ENCODE assay signal across 22 cellular contexts in the genomic region with DNA sequence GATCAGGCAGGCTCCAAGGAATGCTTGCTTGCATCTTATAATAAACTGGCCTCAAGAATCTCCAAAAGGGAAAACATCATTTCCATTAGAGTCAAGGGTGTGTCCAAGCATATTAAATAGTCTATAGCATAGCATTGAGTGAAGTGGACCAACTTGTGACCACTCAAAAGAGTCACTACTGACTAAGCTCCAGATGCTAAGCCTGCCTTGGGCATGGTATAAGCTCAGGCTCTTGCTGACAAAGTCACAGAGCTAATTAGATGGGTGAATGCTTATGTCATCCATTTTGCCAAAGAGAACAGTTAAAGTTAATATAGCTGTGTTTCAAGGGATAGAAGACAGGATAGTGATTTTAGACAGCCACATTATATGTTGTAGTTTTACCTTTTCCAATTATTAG.
"Had no signal": no experiment of that assay in that cellular context is flagged by ENCODE, and none has a peak within 500 bp of the region (broad histone marks: within the 10 kb centered on the region; RNA-seq: fewer than 3 reads in every experiment).

No MANE protein-coding gene starts in this region.

- ATAC-seq: left ventricle myocardium superior had no signal

- H3K9me3 ChIP-seq: prostate gland, testis, vagina had no signal

- H3K27ac ChIP-seq: prostate gland, testis, vagina had no signal

- H3K36me3 Mint-ChIP-seq: activated CD4-positive, alpha-beta memory T cell treated with anti-CD3 and anti-CD28 coated beads for 36 hours; activated naive CD8-positive, alpha-beta T cell treated with anti-CD3 and anti-CD28 coated beads, Interleukin-2, amount 10 ng/mL, durations not matched to agents 7 days and 5 days; natural killer cell treated with Interleukin-12 subunit alpha and Interleukin-12 subunit beta and Interleukin-15 and Interleukin-18, amount 100 ng/mL, for 72 hours had no signal

- H3K36me3 ChIP-seq: prostate gland, vagina had no signal

- FAIRE-seq: frontal cortex had no signal

- H3K9me3 Mint-ChIP-seq: activated B cell treated with CpG ODN at 0.5 μM for 24 hours; activated CD4-positive, alpha-beta memory T cell treated with anti-CD3 and anti-CD28 coated beads for 36 hours; activated naive CD4-positive, alpha-beta T cell treated with anti-CD3 and anti-CD28 coated beads for 36 hours; activated naive CD8-positive, alpha-beta T cell treated with anti-CD3 and anti-CD28 coated beads, Interleukin-2, amount 10 ng/mL, durations not matched to agents 7 days and 5 days; endodermal cell had no signal

- H3K27ac Mint-ChIP-seq: activated B cell treated with CpG ODN at 0.5 μM for 24 hours; activated CD4-positive, alpha-beta memory T cell treated with anti-CD3 and anti-CD28 coated beads for 36 hours; activated naive CD4-positive, alpha-beta T cell treated with anti-CD3 and anti-CD28 coated beads for 36 hours; activated naive CD8-positive, alpha-beta T cell treated with anti-CD3 and anti-CD28 coated beads, Interleukin-2, amount 10 ng/mL, durations not matched to agents 7 days and 5 days; endodermal cell; natural killer cell treated with Interleukin-12 subunit alpha and Interleukin-12 subunit beta and Interleukin-15 and Interleukin-18, amount 100 ng/mL, for 72 hours had no signal

- DNase-seq: activated B cell treated with CpG ODN at 0.5 μM for 24 hours; activated CD4-positive, alpha-beta memory T cell treated with anti-CD3 and anti-CD28 coated beads for 36 hours; activated CD4-positive, alpha-beta T cell treated with anti-CD3 and anti-CD28 coated beads for 4 hours; activated effector memory CD4-positive, alpha-beta T cell treated with Interleukin-2 at 50 U/mL for 16 hours; activated naive CD4-positive, alpha-beta T cell treated with anti-CD3 and anti-CD28 coated beads for 36 hours; activated naive CD8-positive, alpha-beta T cell treated with anti-CD3 and anti-CD28 coated beads, Interleukin-2, amount 10 ng/mL, durations not matched to agents 7 days and 5 days; activated T-cell treated with anti-CD3 and anti-CD28 coated beads, Interleukin-2, amount 50 U/mL, for 48 hours; amniotic stem cell; cerebellar nuclear complex; cortex of kidney; endodermal cell; hippocampal formation; left ventricle myocardium superior; stimulated activated CD4-positive, alpha-beta T cell treated with anti-CD3 and anti-CD28 coated beads, Interleukin-2, amount 100 ng/mL, for 48 hours; stimulated activated naive CD4-positive, alpha-beta T cell; T-helper 9 cell; testis; trophoblast cell had no signal

- H3K4me3 Mint-ChIP-seq: activated B cell treated with CpG ODN at 0.5 μM for 24 hours; activated CD4-positive, alpha-beta memory T cell treated with anti-CD3 and anti-CD28 coated beads for 36 hours; activated naive CD4-positive, alpha-beta T cell treated with anti-CD3 and anti-CD28 coated beads for 36 hours; activated naive CD8-positive, alpha-beta T cell treated with anti-CD3 and anti-CD28 coated beads, Interleukin-2, amount 10 ng/mL, durations not matched to agents 7 days and 5 days; endodermal cell; natural killer cell treated with Interleukin-12 subunit alpha and Interleukin-12 subunit beta and Interleukin-15 and Interleukin-18, amount 100 ng/mL, for 72 hours had no signal

- H3K4me3 ChIP-seq: prostate gland, testis, vagina had no signal

- H3K4me1 ChIP-seq: prostate gland, testis, vagina had no signal

- H3K27me3 ChIP-seq: testis, vagina had no signal

- H3K4me1 Mint-ChIP-seq: endodermal cell had no signal
